In the genomic region with DNA sequence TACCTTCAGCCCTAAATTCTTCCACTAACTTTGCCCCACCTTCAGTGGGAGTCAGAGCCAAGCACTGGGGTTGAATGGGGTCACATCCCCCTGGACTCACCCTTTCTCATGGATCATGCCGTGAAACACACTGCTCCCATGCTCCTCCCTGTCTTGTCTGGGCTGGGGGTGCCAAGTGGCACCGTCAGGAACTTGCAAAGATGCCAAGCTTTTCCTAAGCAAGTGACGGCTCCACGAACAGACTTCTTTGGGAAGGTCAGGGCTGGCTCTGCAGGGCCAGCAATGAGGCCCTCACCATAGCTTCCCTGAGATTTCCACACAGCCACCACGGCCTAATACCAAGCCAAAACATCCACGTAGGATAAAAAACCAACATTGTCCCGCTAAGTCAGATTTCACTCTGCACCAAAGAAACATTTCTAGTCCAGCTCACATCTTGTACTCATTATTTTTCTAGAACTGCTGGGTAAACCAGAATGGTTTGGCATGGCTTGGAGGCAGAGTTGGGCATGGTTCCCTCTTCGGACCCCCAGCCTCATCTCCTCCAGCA, we compare ENCODE assay signal across 1 cellular context.
TF ChIP-seq lines count a peak whose summit lies in the region.

No MANE protein-coding gene starts in this region.

TF ChIP-seq in H1, 55 proteins besides CTCF, POLR2A, EP300 and RAD21:
- no peak for TF ChIP-seq CEBPB (IDR thresholded peaks at IDR 0.05; ENCODE audit: low read depth, low read length)
- TF ChIP-seq TAF7 (optimal IDR thresholded peaks at IDR 0.05; ENCODE audit: borderline replicate concordance, low read depth, low read length): no peak
- no peak for TF ChIP-seq ZNF274 (IDR thresholded peaks at IDR 0.05; ENCODE audit: borderline replicate concordance, extremely low read depth, low read length)
- no peak for TF ChIP-seq CHD1 (IDR thresholded peaks at IDR 0.05; ENCODE audit: low read depth, low read length)
- TF ChIP-seq SP4 (IDR thresholded peaks at IDR 0.05; ENCODE audit: low read length): no peak
- TF ChIP-seq KDM1A (IDR thresholded peaks at IDR 0.05; ENCODE audit: borderline replicate concordance, low read length): no peak
- TF ChIP-seq SIRT6 (IDR thresholded peaks at IDR 0.05; ENCODE audit: low read length): no peak
- TF ChIP-seq SP1 (IDR thresholded peaks at IDR 0.05; ENCODE audit: low read depth, low read length): no peak
- TF ChIP-seq RNF2 (IDR thresholded peaks at IDR 0.05; ENCODE audit: borderline replicate concordance, low read depth, low read length, missing control alignments, poor library complexity, severe bottlenecking): no peak
- TF ChIP-seq POU5F1 (IDR thresholded peaks at IDR 0.05; ENCODE audit: low read depth, low read length): no peak
- TF ChIP-seq JUND (IDR thresholded peaks at IDR 0.05; ENCODE audit: low read length): no peak
- TF ChIP-seq HDAC2 (IDR thresholded peaks at IDR 0.05; ENCODE audit: borderline replicate concordance in 1 of 2, low read depth in 2 of 2, low read length in 2 of 2): no peak
- TF ChIP-seq, protein P1, sequence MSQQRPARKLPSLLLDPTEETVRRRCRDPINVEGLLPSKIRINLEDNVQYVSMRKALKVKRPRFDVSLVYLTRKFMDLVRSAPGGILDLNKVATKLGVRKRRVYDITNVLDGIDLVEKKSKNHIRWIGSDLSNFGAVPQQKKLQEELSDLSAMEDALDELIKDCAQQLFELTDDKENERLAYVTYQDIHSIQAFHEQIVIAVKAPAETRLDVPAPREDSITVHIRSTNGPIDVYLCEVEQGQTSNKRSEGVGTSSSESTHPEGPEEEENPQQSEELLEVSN (IDR thresholded peaks at IDR 0.05): no peak
- no peak for TF ChIP-seq FOSL1 (IDR thresholded peaks at IDR 0.05; ENCODE audit: insufficient read depth, low read depth, low read length)
- TF ChIP-seq HDAC6 (IDR thresholded peaks at IDR 0.05; ENCODE audit: low read depth, low read length): no peak
